9 cellular contexts compared by ENCODE assay signal in the genomic region with DNA sequence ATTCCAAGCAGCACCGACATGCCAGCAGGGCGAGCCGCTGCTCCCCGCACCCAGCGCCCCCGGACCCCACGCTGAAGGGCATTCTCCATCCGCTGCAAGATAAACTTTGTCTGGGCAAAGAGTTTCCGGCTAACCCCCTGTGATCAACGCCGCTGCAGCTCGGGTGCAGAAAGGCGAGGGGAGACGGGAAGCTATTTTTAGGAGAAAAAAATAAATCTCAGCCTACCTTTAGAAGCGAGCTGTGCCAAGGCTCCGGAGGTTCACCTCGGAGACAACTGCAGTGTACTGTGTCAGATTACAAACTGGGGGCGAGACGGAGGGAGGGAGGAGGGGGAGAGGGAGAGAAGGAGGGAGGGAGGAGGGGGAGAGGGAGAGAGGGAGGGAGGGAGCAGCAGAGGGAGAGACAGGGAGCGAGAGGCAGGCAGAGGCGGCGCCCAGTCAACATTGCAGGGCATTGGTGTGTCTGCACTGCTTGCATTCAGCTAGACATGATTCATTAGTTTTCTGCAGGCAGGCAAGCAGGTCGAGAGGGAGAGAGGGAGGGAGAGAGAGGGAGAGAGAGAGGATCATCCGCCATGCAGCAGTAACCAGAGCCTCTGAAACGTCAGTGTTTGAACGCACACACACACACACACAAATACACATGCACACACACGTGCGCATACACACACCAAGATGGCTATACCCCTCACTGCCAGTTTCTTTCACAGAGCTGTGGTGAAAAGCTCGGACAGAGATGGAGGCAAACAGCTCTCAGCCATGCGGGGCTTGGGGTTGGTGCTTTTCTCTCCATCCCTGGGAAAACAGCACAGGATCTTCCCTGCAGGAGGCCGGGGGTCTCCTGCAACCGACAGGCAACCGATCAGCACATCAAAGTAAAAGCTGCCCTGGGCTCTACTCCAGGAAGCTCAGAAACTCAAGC. TPM values are rescaled to one million over a fixed set of nuclear protein-coding genes. Genes with fewer than 3 reads are reported as not detected.
DNase-seq lines count a peak whose midpoint lies in the region; ATAC-seq, FAIRE-seq and TF ChIP-seq lines count a peak whose summit lies in the region.
"Had no signal": no experiment of that assay in that cellular context is flagged by ENCODE, and none has a peak within 500 bp of the region (broad histone marks: within the 10 kb centered on the region; RNA-seq: fewer than 3 reads in every experiment).

A gene with protein sequence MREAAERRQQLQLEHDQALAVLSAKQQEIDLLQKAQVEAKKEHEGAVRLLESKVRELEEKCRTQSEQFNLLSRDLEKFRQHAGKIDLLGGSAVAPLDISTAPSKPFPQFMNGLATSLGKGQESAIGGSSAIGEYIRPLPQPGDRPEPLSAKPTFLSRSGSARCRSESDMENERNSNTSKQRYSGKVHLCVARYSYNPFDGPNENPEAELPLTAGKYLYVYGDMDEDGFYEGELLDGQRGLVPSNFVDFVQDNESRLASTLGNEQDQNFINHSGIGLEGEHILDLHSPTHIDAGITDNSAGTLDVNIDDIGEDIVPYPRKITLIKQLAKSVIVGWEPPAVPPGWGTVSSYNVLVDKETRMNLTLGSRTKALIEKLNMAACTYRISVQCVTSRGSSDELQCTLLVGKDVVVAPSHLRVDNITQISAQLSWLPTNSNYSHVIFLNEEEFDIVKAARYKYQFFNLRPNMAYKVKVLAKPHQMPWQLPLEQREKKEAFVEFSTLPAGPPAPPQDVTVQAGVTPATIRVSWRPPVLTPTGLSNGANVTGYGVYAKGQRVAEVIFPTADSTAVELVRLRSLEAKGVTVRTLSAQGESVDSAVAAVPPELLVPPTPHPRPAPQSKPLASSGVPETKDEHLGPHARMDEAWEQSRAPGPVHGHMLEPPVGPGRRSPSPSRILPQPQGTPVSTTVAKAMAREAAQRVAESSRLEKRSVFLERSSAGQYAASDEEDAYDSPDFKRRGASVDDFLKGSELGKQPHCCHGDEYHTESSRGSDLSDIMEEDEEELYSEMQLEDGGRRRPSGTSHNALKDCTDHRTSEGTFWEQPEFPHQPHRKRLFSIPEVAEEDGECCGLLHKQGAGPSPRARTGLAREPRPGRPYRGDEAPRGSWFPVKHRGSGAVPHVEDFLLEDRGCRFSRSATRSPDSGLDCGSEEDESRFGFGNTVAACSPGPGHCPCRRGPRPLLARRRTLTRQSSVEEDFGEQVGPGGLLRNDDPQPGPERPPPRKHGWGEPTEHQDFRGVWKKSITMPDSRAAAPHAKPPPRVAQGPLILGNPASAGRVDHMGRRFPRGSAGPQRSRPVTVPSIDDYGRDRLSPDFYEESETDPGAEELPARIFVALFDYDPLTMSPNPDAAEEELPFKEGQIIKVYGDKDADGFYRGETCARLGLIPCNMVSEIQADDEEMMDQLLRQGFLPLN (N-terminal part only) (minus strand): TSS at position 304 of the 922 bp plus-strand sequence. CDS start 237,286 bp downstream, outside the sequence.

- dilution Hi-C loops in mammary epithelial cell (cut with HindIII; ENCODE audit: low sequenced_read_pairs) = no loop called here

- in situ Hi-C loops in mammary epithelial cell (cut with MboI; ENCODE audit: low sequenced_read_pairs in 2 of 2) = no loop called here

- no peaks in the 10 kb centered on the region for H3K4me1 ChIP-seq in mammary epithelial cell (ENCODE audit: insufficient read depth, low read length)

- TF ChIP-seq CTCF in mammary epithelial cell (conservative IDR thresholded peaks at IDR 0.05 in 1 of 2, IDR thresholded peaks at IDR 0.05 in 1 of 2; ENCODE audit: extremely low read depth in 1 of 2, insufficient read depth in 1 of 2, low read depth in 1 of 2, low read length in 2 of 2) = no peak

- BruUV-seq in mammary epithelial cell (replicated peaks; lab: Mats Ljungman, UMichigan) = no TSS peak

- H3K4me2 ChIP-seq in mammary epithelial cell (ENCODE audit: insufficient read depth, low read depth, low read length) = no peak within 1 kb of the TSS

- no peak for ATAC-seq in HG02642 (IDR thresholded peaks at IDR 0.05; ENCODE audit: poor library complexity, unreplicated experiment)

- H3K27me3 ChIP-seq in mammary epithelial cell (ENCODE audit: insufficient read depth, low read length) = peaks cover 17% of the 10 kb centered on the region

- no peak within 1 kb of the TSS for H3K9ac ChIP-seq in mammary epithelial cell (ENCODE audit: insufficient read depth, low read length)

- H3K36me3 ChIP-seq in mammary epithelial cell (ENCODE audit: insufficient read depth, low read length) = no peaks in the 10 kb centered on the region

- H4K20me1 ChIP-seq in mammary epithelial cell (ENCODE audit: insufficient read depth, low read length) = no peaks in the 10 kb centered on the region

- intact Hi-C loops in mammary epithelial cell (cut with micrococcal nuclease) = no loop called here

- no peak for FAIRE-seq in GM12892 (lab: Jason Lieb, UNC)
- FAIRE-seq: colon had no signal

- H3K27ac ChIP-seq in mammary epithelial cell (ENCODE audit: insufficient read depth, low read depth, low read length) = no peak within 1 kb of the TSS

- H3K4me3 ChIP-seq in mammary epithelial cell (replicated peaks in 1 of 3; ENCODE audit: insufficient read depth in 1 of 3, low read depth in 2 of 3, low read length in 3 of 3) = peak within 1 kb of the TSS in 1 of 3 experiments; percentile 14

- TF ChIP-seq POLR2A in GM12892 (IDR thresholded peaks at IDR 0.05; ENCODE audit: low read depth, low read length) = no peak

- H2AFZ ChIP-seq in mammary epithelial cell (ENCODE audit: low read depth, low read length) = no peak within 1 kb of the TSS

- CTCF ChIA-PET in mammary epithelial cell (lab: Charles Lee; ENCODE audit: low non-redundant PET) = no interaction called here

- 7% methylated on average over 15 of the region's 33 CpGs for WGBS in mammary epithelial cell (ENCODE audit: low coverage, missing lambda C conversion rate)

- H3K9me3 ChIP-seq in mammary epithelial cell (replicated peaks; ENCODE audit: insufficient read depth, low read length) = peaks cover 4% of the 10 kb centered on the region

- H3K79me2 ChIP-seq in mammary epithelial cell (ENCODE audit: insufficient read depth, low read length) = no peaks in the 10 kb centered on the region

- DNase-seq in DMS53 (lab: John Stamatoyannopoulos, UW) (peak; percentile 84), NCI-H1694 (lab: John Stamatoyannopoulos, UW) (peak; percentile 53), mammary epithelial cell (peak; percentile 25), medulla oblongata (ENCODE audit: extremely low spot score) (peak; percentile 51), NOMO-1 treated with dmso at 0.1 percent for 144 hours (lab: John Stamatoyannopoulos, UW; ENCODE audit: unreplicated experiment) (no peak), GM12892 (ENCODE audit: insufficient read length) (no peak)
- DNase-seq in activated T-cell treated with anti-CD3 and anti-CD28 coated beads, Interleukin-2, amount 50 U/mL, for 1 hour = no peak

RNA-seq across cellular contexts. Expression of the gene that starts here (rescaled TPM):
- not detected for total RNA-seq in mammary epithelial cell
- not detected for polyA plus RNA-seq in mammary epithelial cell
- polyA minus RNA-seq in mammary epithelial cell = not detected
- polyA plus RNA-seq in GM12892 (2012; ENCODE audit: missing spikeins) = 1.6 TPM

Comparison
In these comparisons a context has a peak if more than half of its experiments do, and no peak if none do; other contexts are left out.
1. Peak in DNase-seq in mammary epithelial cell; RNA of the gene not detected or under 1 TPM.
2. DNase-seq: peak in DMS53 (single experiment), NCI-H1694 (single experiment) and medulla oblongata (single experiment); none in NOMO-1 treated with dmso at 0.1 percent for 144 hours (single experiment), GM12892 (single experiment) and activated T-cell treated with anti-CD3 and anti-CD28 coated beads, Interleukin-2, amount 50 U/mL, for 1 hour (single experiment).